ENCODE assay signal across 16 cellular contexts in the genomic region with DNA sequence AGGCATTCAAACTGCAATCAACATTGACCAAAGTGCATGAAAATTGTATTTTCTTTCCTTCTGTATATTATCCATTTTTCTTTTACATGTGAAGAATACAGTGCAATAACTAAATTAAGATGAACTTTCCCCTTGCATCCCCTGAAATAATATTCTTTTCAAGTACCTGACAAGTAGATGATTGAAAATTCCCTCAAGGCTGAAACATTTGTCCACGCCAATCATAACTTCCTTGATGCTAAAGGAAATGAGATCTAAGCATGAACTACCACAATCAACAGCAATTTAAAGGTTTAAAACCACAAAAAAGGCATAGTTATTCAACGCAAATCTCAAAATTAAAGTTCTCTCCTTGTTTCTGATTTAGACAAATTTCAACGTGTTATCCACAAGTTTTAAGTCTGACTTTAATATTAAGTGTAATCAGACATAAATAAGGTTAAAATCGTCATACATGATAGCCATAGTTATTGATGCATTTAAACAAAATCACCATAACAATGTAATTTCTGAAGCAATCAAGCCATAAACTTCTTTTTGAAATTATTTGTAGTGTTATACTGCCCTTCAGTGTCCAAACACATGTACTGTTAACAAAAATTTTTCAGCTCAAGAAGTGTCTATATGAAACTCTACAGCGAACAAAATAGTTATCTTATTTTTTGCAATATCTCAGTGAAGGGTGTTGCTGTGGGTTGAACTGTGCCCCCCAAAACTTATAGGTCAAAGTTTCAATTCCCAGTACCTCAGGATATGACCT.
DNase-seq lines count a peak whose midpoint lies in the region; ATAC-seq, FAIRE-seq and TF ChIP-seq lines count a peak whose summit lies in the region.
"Had no signal": no experiment of that assay in that cellular context is flagged by ENCODE, and none has a peak within 500 bp of the region (broad histone marks: within the 10 kb centered on the region; RNA-seq: fewer than 3 reads in every experiment).

No MANE protein-coding gene starts in this region.

- H3K4me1 ChIP-seq in breast epithelium, result no peaks in the 10 kb centered on the region
- H3K4me1 ChIP-seq in astrocyte (ENCODE audit: insufficient read depth, low read length), result peaks cover 8% of the 10 kb centered on the region
- H3K4me1 ChIP-seq in gastroesophageal sphincter, result peaks cover 0 to 45% (median 5%) of the 10 kb centered on the region in 3 donors
- peaks cover 0 to 3% (median 0%) of the 10 kb centered on the region in 4 donors for H3K4me1 ChIP-seq in transverse colon

- no peak overlapping the region for H2AFZ ChIP-seq in astrocyte (ENCODE audit: low read depth, low read length)

- CTCF ChIA-PET in MCF 10A (lab: Yijun Ruan, JAX), result interaction anchor here (0.6 to 2.1 kb wide), 6 partner anchors 13 to 316 kb away, joined by 3 to 7 read pairs (median 4); no protein-coding TSS in a partner anchor

- 66 to 77% methylated on average over 4 to 5 of the region's 5 CpGs for WGBS in gastroesophageal sphincter (ENCODE audit: low coverage in 1 of 2), 2 donors
- 69 to 76% methylated on average over 5 of the region's 5 CpGs for WGBS in transverse colon (ENCODE audit: low coverage in 1 of 2), 2 donors

- TF ChIP-seq EP300 in gastroesophageal sphincter (IDR thresholded peaks at IDR 0.05) (no peak), transverse colon (IDR thresholded peaks at IDR 0.05; ENCODE audit: low read depth) (no peak)

- no peaks in the 10 kb centered on the region for H3K27me3 Mint-ChIP-seq in MCF 10A (ENCODE audit: insufficient read depth, unreplicated experiment)
- H3K27me3 Mint-ChIP-seq in astrocyte (ENCODE audit: low read depth, unreplicated experiment), result no peaks in the 10 kb centered on the region
- H3K27me3 Mint-ChIP-seq: activated naive CD8-positive, alpha-beta T cell; dendritic cell treated with granulocyte-macrophage colony-stimulating factor and Interleukin-4, amounts not matched to agents 40 ng/mL and 50 ng/mL, for 4 days had no signal

- peak overlapping the region; percentile 6 for H3K9ac ChIP-seq in astrocyte (ENCODE audit: low read length)

- H3K36me3 Mint-ChIP-seq in MCF 10A (ENCODE audit: insufficient read depth, unreplicated experiment) (no peaks in the 10 kb centered on the region), astrocyte (ENCODE audit: low read depth, unreplicated experiment) (no peaks in the 10 kb centered on the region)
- H3K36me3 Mint-ChIP-seq: activated naive CD8-positive, alpha-beta T cell had no signal

- no peaks in the 10 kb centered on the region for H3K4me1 Mint-ChIP-seq in MCF 10A (ENCODE audit: insufficient read depth, unreplicated experiment)
- peaks cover 23% of the 10 kb centered on the region for H3K4me1 Mint-ChIP-seq in astrocyte (ENCODE audit: low read depth, unreplicated experiment)

- H3K27ac Mint-ChIP-seq in MCF 10A (ENCODE audit: low read depth, unreplicated experiment), result no peak overlapping the region
- H3K27ac Mint-ChIP-seq in astrocyte (ENCODE audit: unreplicated experiment), result no peak overlapping the region
- H3K27ac Mint-ChIP-seq: activated naive CD8-positive, alpha-beta T cell; dendritic cell treated with granulocyte-macrophage colony-stimulating factor and Interleukin-4, amounts not matched to agents 40 ng/mL and 50 ng/mL, for 4 days had no signal

- POLR2A ChIA-PET in MCF 10A (lab: Yijun Ruan, JAX), result interaction anchor here (0.7 kb wide), 1 partner anchor 130 kb away, joined by 3 read pairs; no protein-coding TSS in a partner anchor

- in situ Hi-C loops in transverse colon (cut with MboI; ENCODE audit: low pct_ligation_motif_present in 1 of 4, low pct_unique_long_range_greater_than_20kb in 1 of 4, low sequenced_read_pairs in 3 of 4), result loop anchor here in 1 of 4 donors (25.0 kb wide), 1 partner anchor 776 kb away; no protein-coding TSS in a partner anchor

- intact Hi-C loops in MCF 10A (cut with micrococcal nuclease), result no loop called here
- intact Hi-C loops in breast epithelium (cut with DNase I; ENCODE audit: low total_unique reads), result no loop called here
- intact Hi-C loops in transverse colon (cut with DNase I; ENCODE audit: low total_unique reads), result no loop called here

- ATAC-seq in gastroesophageal sphincter, result no peak
- ATAC-seq in HG02938 (IDR thresholded peaks at IDR 0.05; ENCODE audit: unreplicated experiment), result no peak

- no peak for TF ChIP-seq POLR2A in breast epithelium (IDR thresholded peaks at IDR 0.05)
- TF ChIP-seq POLR2A in gastroesophageal sphincter (IDR thresholded peaks at IDR 0.05), result no peak
- no peak for TF ChIP-seq POLR2A in transverse colon (IDR thresholded peaks at IDR 0.05)

- no peak overlapping the region for H3K4me3 Mint-ChIP-seq in MCF 10A (ENCODE audit: unreplicated experiment)
- H3K4me3 Mint-ChIP-seq in astrocyte (ENCODE audit: unreplicated experiment), result no peak overlapping the region
- H3K4me3 Mint-ChIP-seq: activated naive CD8-positive, alpha-beta T cell; dendritic cell treated with granulocyte-macrophage colony-stimulating factor and Interleukin-4, amounts not matched to agents 40 ng/mL and 50 ng/mL, for 4 days had no signal

- H3K9me3 Mint-ChIP-seq in MCF 10A (ENCODE audit: unreplicated experiment) (no peaks in the 10 kb centered on the region), astrocyte (ENCODE audit: unreplicated experiment) (no peaks in the 10 kb centered on the region)
- H3K9me3 Mint-ChIP-seq: dendritic cell treated with granulocyte-macrophage colony-stimulating factor and Interleukin-4, amounts not matched to agents 40 ng/mL and 50 ng/mL, for 4 days had no signal

- no peaks in the 10 kb centered on the region for H3K27me3 ChIP-seq in breast epithelium
- H3K27me3 ChIP-seq in astrocyte (ENCODE audit: insufficient read depth, low read length), result no peaks in the 10 kb centered on the region
- H3K27me3 ChIP-seq in gastroesophageal sphincter, result no peaks in the 10 kb centered on the region
- no peaks in the 10 kb centered on the region for H3K27me3 ChIP-seq in transverse colon
- H3K27me3 ChIP-seq: MG63 had no signal

- TF ChIP-seq CTCF in MCF 10A (IDR thresholded peaks at IDR 0.05; ENCODE audit: unreplicated experiment) (no peak), breast epithelium (IDR thresholded peaks at IDR 0.05) (peak in 1 of 3 donors; percentile 9), astrocyte (IDR thresholded peaks at IDR 0.05; ENCODE audit: insufficient read depth, low read depth, low read length) (peak; percentile 27), gastroesophageal sphincter (IDR thresholded peaks at IDR 0.05) (peak; percentile 15 to 64 (median 54)), transverse colon (IDR thresholded peaks at IDR 0.05) (peak in 4 of 5 experiments; percentile 10 to 27 (median 16))

- no peaks in the 10 kb centered on the region for H3K36me3 ChIP-seq in breast epithelium
- no peaks in the 10 kb centered on the region for H3K36me3 ChIP-seq in astrocyte (ENCODE audit: insufficient read depth, low read length)
- no peaks in the 10 kb centered on the region for H3K36me3 ChIP-seq in gastroesophageal sphincter
- H3K36me3 ChIP-seq in transverse colon, result no peaks in the 10 kb centered on the region
- H3K36me3 ChIP-seq: MG63 had no signal

- H3K4me2 ChIP-seq in astrocyte (ENCODE audit: low read length), result peak overlapping the region; percentile 40

- H3K9me3 ChIP-seq in breast epithelium (no peaks in the 10 kb centered on the region), astrocyte (ENCODE audit: insufficient read depth, low read depth, low read length) (no peaks in the 10 kb centered on the region), gastroesophageal sphincter (no peaks in the 10 kb centered on the region), transverse colon (no peaks in the 10 kb centered on the region)
- H3K9me3 ChIP-seq: MG63 had no signal

- H3K27ac ChIP-seq in breast epithelium (peak overlapping the region in 1 of 2 donors; percentile 38), astrocyte (ENCODE audit: low read depth, low read length) (peak overlapping the region; percentile 20), gastroesophageal sphincter (peak overlapping the region in 3 of 4 donors; percentile 5 to 11 (median 9)), transverse colon (no peak overlapping the region)

- H3K4me3 ChIP-seq in breast epithelium (no peak overlapping the region), astrocyte (ENCODE audit: insufficient read depth, low read depth, low read length) (no peak overlapping the region), gastroesophageal sphincter (no peak overlapping the region), transverse colon (no peak overlapping the region)
- H3K4me3 ChIP-seq: lung, MG63 had no signal

- DNase-seq in MCF 10A (ENCODE audit: unreplicated experiment) (peak; percentile 1), breast epithelium (ENCODE audit: low spot score in 2 of 2) (no peak), astrocyte (ENCODE audit: low read depth) (no peak), transverse colon (no peak), NCI-H187 treated with DMSO at 0.1 percent for 48 hours (lab: John Stamatoyannopoulos, UW) (no peak), ureter (ENCODE audit: low spot score) (no peak)
- DNase-seq: ACHN, MG63, T-helper 9 cell had no signal

- peaks cover 6% of the 10 kb centered on the region for H4K20me1 ChIP-seq in astrocyte (ENCODE audit: insufficient read depth, low read length)

- no peak for FAIRE-seq in astrocyte (lab: Jason Lieb, UNC)
- FAIRE-seq: RCC 7860, urothelium cell line had no signal

- peaks cover 6% of the 10 kb centered on the region for H3K79me2 ChIP-seq in astrocyte (ENCODE audit: insufficient read depth, low read length)

- no TSS peak for BruUV-seq in MCF 10A (replicated peaks; lab: Mats Ljungman, UMichigan)

Comparison
In these comparisons a context has a peak if more than half of its experiments do, and no peak if none do; other contexts are left out.
1. H3K27ac ChIP-seq: peak in astrocyte (single experiment) and gastroesophageal sphincter (3 of 4); none in transverse colon (0 of 4).